In genomic region chrX:68936608-68937007, GRCh38 we compare ENCODE assay signal across 14 cellular contexts.
DNase-seq lines count a peak whose midpoint lies in the region; ATAC-seq and TF ChIP-seq lines count a peak whose summit lies in the region.
"Had no signal": no experiment of that assay in that cellular context is flagged by ENCODE, and none has a peak within 500 bp of the region (broad histone marks: within the 10 kb centered on the region; RNA-seq: fewer than 3 reads in every experiment).

No MANE protein-coding gene starts in this region.

- peaks cover 4% of the 10 kb centered on the region for H3K4me1 ChIP-seq in psoas muscle
- H3K4me1 ChIP-seq in CD8-positive, alpha-beta memory T cell (ENCODE audit: insufficient read depth, low read length), result no peaks in the 10 kb centered on the region

- no peak overlapping the region for H3K4me3 Mint-ChIP-seq in T-helper 17 cell
- H3K4me3 Mint-ChIP-seq in CD8-positive, alpha-beta memory T cell, result no peak overlapping the region
- H3K4me3 Mint-ChIP-seq: effector memory CD8-positive, alpha-beta T cell had no signal

- peaks cover 3% of the 10 kb centered on the region for H3K4me1 Mint-ChIP-seq in T-helper 17 cell
- H3K4me1 Mint-ChIP-seq in CD8-positive, alpha-beta memory T cell, result peaks cover 0 to 3% (median 3%) of the 10 kb centered on the region in 3 donors

- no peaks in the 10 kb centered on the region for H3K36me3 Mint-ChIP-seq in T-helper 17 cell (ENCODE audit: low read depth)
- H3K36me3 Mint-ChIP-seq in CD8-positive, alpha-beta memory T cell, result no peaks in the 10 kb centered on the region

- POLR2A ChIA-PET in CD8-positive, alpha-beta memory T cell (lab: Charles Lee), result no interaction called here

- intact Hi-C loops in psoas muscle (cut with DNase I), result loop anchor here in 1 of 2 donors (10.0 kb wide), 1 partner anchor 102 kb away; no protein-coding TSS in a partner anchor

- H3K9me3 Mint-ChIP-seq in CD8-positive, alpha-beta memory T cell, result no peaks in the 10 kb centered on the region
- H3K9me3 Mint-ChIP-seq: effector memory CD8-positive, alpha-beta T cell had no signal

- H3K4me3 ChIP-seq in foreskin fibroblast (ENCODE audit: low read depth in 1 of 2, low read length in 2 of 2) (no peak overlapping the region), psoas muscle (no peak overlapping the region)
- no peak overlapping the region for H3K4me3 ChIP-seq in CD8-positive, alpha-beta memory T cell (ENCODE audit: low read length)
- H3K4me3 ChIP-seq: skin epidermis had no signal

- CTCF ChIA-PET in CD8-positive, alpha-beta memory T cell (lab: Charles Lee), result interaction anchor here (1.4 kb wide), 1 partner anchor 18 kb away, joined by 3 read pairs; no protein-coding TSS in a partner anchor

- H3K36me3 ChIP-seq in psoas muscle (ENCODE audit: insufficient read depth in 1 of 2, low read depth in 1 of 2), result no peaks in the 10 kb centered on the region
- H3K36me3 ChIP-seq in CD8-positive, alpha-beta memory T cell (ENCODE audit: insufficient read depth, low read length), result no peaks in the 10 kb centered on the region

- H3K9me3 ChIP-seq in T-helper 17 cell (ENCODE audit: control insufficient read depth, low read length, poor library complexity, severe bottlenecking), result no peaks in the 10 kb centered on the region
- no peaks in the 10 kb centered on the region for H3K9me3 ChIP-seq in psoas muscle
- H3K9me3 ChIP-seq in CD8-positive, alpha-beta memory T cell (ENCODE audit: low read length), result no peaks in the 10 kb centered on the region

- DNase-seq in EH (ENCODE audit: low read depth) (peak; percentile 87), T-helper 17 cell (no peak), foreskin fibroblast (peak; percentile 64 to 84), psoas muscle (no peak), left lobe of liver (ENCODE audit: low spot score) (no peak), DMS114 treated with DMSO at 0.1 percent for 48 hours (lab: John Stamatoyannopoulos, UW; ENCODE audit: unreplicated experiment) (no peak)
- no peak for DNase-seq in CD8-positive, alpha-beta memory T cell
- DNase-seq: activated naive CD4-positive, alpha-beta T cell treated with Interleukin-2 at 50 U/mL for 16 hours; DND-41; effector memory CD8-positive, alpha-beta T cell; left colon; NCI-H1694 had no signal

- peak overlapping the region; percentile 1 for H3K27ac Mint-ChIP-seq in T-helper 17 cell
- H3K27ac Mint-ChIP-seq in CD8-positive, alpha-beta memory T cell, result peak overlapping the region in 1 of 8 donors; percentile 15
- H3K27ac Mint-ChIP-seq: effector memory CD8-positive, alpha-beta T cell had no signal

- no peak for ATAC-seq in T-helper 17 cell
- peak; percentile 71 to 81 (median 77) for ATAC-seq in psoas muscle
- no peak for ATAC-seq in GM21381 (IDR thresholded peaks at IDR 0.05; ENCODE audit: unreplicated experiment)
- no peak for ATAC-seq in left lobe of liver
- ATAC-seq: effector memory CD8-positive, alpha-beta T cell; left colon had no signal

- no peaks in the 10 kb centered on the region for H3K27me3 Mint-ChIP-seq in T-helper 17 cell
- peaks cover 1 to 3% of the 10 kb centered on the region in 2 donors for H3K27me3 Mint-ChIP-seq in CD8-positive, alpha-beta memory T cell
- H3K27me3 Mint-ChIP-seq: effector memory CD8-positive, alpha-beta T cell had no signal

- H3K27ac ChIP-seq in psoas muscle, result no peak overlapping the region
- no peak overlapping the region for H3K27ac ChIP-seq in CD8-positive, alpha-beta memory T cell (ENCODE audit: low read depth, low read length)

- peaks cover 0 to 4% (median 0%) of the 10 kb centered on the region in 3 donors for H3K27me3 ChIP-seq in psoas muscle (ENCODE audit: insufficient read depth in 3 of 3, low read length in 2 of 3)
- no peaks in the 10 kb centered on the region for H3K27me3 ChIP-seq in CD8-positive, alpha-beta memory T cell (ENCODE audit: insufficient read depth, low read length, poor library complexity, severe bottlenecking)

- no peak for TF ChIP-seq CTCF in foreskin fibroblast (IDR thresholded peaks at IDR 0.05; ENCODE audit: low read depth, low read length)
- no peak for TF ChIP-seq CTCF in psoas muscle (IDR thresholded peaks at IDR 0.05)

Comparison
In these comparisons a context has a peak if more than half of its experiments do, and no peak if none do; other contexts are left out.
1. DNase-seq: peak in EH (single experiment) and foreskin fibroblast (2 of 2); none in T-helper 17 cell (0 of 3), psoas muscle (0 of 2), left lobe of liver (single experiment), DMS114 treated with DMSO at 0.1 percent for 48 hours (single experiment) and CD8-positive, alpha-beta memory T cell (0 of 5).
2. ATAC-seq: peak in psoas muscle (4 of 4); none in T-helper 17 cell (single experiment), GM21381 (single experiment) and left lobe of liver (single experiment).